ENCODE assay signal across 1 cellular context in genomic region chr18:51330739-51331138, GRCh38.
TF ChIP-seq lines count a peak whose summit lies in the region.

No MANE protein-coding gene starts in this region.

TF ChIP-seq in HepG2, 621 proteins besides CTCF, POLR2A, EP300 and RAD21 (continued from another document):
- TF ChIP-seq ZNF512B (CRISPR knock-in tag; IDR thresholded peaks at IDR 0.05; ENCODE audit: borderline replicate concordance) = no peak
- TF ChIP-seq ZC3H4 (CRISPR knock-in tag; IDR thresholded peaks at IDR 0.05; ENCODE audit: borderline replicate concordance) = no peak
- TF ChIP-seq SOX5 (CRISPR knock-in tag; IDR thresholded peaks at IDR 0.05; ENCODE audit: borderline replicate concordance) = 0 out of 2 replicates have a peak, but pooled peaks have one; percentile 36
- TF ChIP-seq ZNF446 (CRISPR knock-in tag; IDR thresholded peaks at IDR 0.05) = no peak
- TF ChIP-seq SOX13 (IDR thresholded peaks at IDR 0.05) = no peak
- peak in 1 of 2 experiments; percentile 68; a peak in 2 of 4 replicates for TF ChIP-seq SOX13 (CRISPR knock-in tag; conservative IDR thresholded peaks at IDR 0.05 in 1 of 2, IDR thresholded peaks at IDR 0.05 in 1 of 2)
- peak; percentile 26; the same call in 1 of the 2 replicates for TF ChIP-seq BCL6 (CRISPR knock-in tag; IDR thresholded peaks at IDR 0.05)
- no peak for TF ChIP-seq SOX6 (IDR thresholded peaks at IDR 0.05)
- peak; percentile 69 for TF ChIP-seq SOX6 (CRISPR knock-in tag; IDR thresholded peaks at IDR 0.05)
- TF ChIP-seq SKIL (CRISPR knock-in tag; IDR thresholded peaks at IDR 0.05; ENCODE audit: borderline replicate concordance) = no peak
- TF ChIP-seq ZNF746 (CRISPR knock-in tag; IDR thresholded peaks at IDR 0.05) = no peak
- no peak for TF ChIP-seq PAF1 (CRISPR knock-in tag; IDR thresholded peaks at IDR 0.05)
- TF ChIP-seq IRX3 (CRISPR knock-in tag; IDR thresholded peaks at IDR 0.05; ENCODE audit: borderline replicate concordance, low read depth) = no peak
- no peak for TF ChIP-seq TFDP2 (CRISPR knock-in tag; IDR thresholded peaks at IDR 0.05)
- 0 out of 2 replicates have a peak, but pooled peaks have one; percentile 23 for TF ChIP-seq ISL2 (CRISPR knock-in tag; IDR thresholded peaks at IDR 0.05)
